1 cellular context compared by ENCODE assay signal in genomic region chr6:131629656-131630055, GRCh38.
TF ChIP-seq lines count a peak whose summit lies in the region.

No MANE protein-coding gene starts in this region.

TF ChIP-seq in K562, 482 proteins besides CTCF, POLR2A, EP300 and RAD21:
- no peak for TF ChIP-seq SMAD1 (IDR thresholded peaks at IDR 0.05; ENCODE audit: low read depth, low read length, partially characterized antibody)
- TF ChIP-seq FOXP1 (CRISPR knock-in tag; IDR thresholded peaks at IDR 0.05): no peak
- TF ChIP-seq, protein P1, sequence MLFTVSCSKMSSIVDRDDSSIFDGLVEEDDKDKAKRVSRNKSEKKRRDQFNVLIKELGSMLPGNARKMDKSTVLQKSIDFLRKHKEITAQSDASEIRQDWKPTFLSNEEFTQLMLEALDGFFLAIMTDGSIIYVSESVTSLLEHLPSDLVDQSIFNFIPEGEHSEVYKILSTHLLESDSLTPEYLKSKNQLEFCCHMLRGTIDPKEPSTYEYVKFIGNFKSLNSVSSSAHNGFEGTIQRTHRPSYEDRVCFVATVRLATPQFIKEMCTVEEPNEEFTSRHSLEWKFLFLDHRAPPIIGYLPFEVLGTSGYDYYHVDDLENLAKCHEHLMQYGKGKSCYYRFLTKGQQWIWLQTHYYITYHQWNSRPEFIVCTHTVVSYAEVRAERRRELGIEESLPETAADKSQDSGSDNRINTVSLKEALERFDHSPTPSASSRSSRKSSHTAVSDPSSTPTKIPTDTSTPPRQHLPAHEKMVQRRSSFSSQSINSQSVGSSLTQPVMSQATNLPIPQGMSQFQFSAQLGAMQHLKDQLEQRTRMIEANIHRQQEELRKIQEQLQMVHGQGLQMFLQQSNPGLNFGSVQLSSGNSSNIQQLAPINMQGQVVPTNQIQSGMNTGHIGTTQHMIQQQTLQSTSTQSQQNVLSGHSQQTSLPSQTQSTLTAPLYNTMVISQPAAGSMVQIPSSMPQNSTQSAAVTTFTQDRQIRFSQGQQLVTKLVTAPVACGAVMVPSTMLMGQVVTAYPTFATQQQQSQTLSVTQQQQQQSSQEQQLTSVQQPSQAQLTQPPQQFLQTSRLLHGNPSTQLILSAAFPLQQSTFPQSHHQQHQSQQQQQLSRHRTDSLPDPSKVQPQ (CRISPR knock-in tag; IDR thresholded peaks at IDR 0.05; ENCODE audit: borderline replicate concordance): no peak
- no peak for TF ChIP-seq XRCC4 (IDR thresholded peaks at IDR 0.05; ENCODE audit: extremely low read depth, insufficient read depth, insufficient read length)
- TF ChIP-seq PHTF2 (CRISPR knock-in tag; IDR thresholded peaks at IDR 0.05): no peak
- TF ChIP-seq ATF4 (CRISPR knock-in tag; IDR thresholded peaks at IDR 0.05): no peak
- no peak for TF ChIP-seq ZNF395 (CRISPR knock-in tag; IDR thresholded peaks at IDR 0.05)
- no peak for TF ChIP-seq HMGN3 (IDR thresholded peaks at IDR 0.05; ENCODE audit: borderline replicate concordance, extremely low read depth, insufficient read length, low read depth, low read length)
- no peak for TF ChIP-seq TEAD2 (tag; IDR thresholded peaks at IDR 0.05)
- TF ChIP-seq CXXC5 (CRISPR knock-in tag; IDR thresholded peaks at IDR 0.05): no peak
- no peak for TF ChIP-seq KAT7 (CRISPR knock-in tag; IDR thresholded peaks at IDR 0.05; ENCODE audit: borderline replicate concordance)
TF ChIP-seq in K562: peak in this region for 0.
